9 cellular contexts compared by ENCODE assay signal in the genomic region with DNA sequence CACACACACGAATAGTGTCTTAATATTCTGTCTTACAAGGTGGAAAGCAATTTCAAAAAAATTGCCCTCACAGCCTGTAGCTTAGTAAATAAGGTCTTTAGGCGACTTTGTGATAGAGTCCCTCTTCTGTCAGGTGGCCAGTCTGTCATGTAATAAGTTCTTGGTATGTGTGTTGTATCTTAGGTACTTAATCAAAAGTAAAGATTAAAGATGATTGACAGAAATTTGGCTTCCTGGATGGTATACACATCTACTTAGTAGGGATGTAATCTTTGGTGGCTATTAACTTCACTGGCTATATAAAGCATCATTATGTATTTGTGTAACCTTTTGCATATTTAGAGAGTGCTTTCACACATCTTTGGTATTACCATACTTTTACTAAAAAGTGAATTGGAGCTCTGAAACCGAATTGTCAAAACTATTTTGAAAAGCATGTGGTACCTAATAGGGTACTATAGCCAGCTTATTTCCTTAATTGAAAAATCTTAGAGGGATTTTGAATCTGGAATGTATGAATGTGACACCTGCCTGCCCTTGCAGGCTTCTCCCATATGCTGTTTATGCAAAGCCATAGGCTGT. TPM values are rescaled to one million over a fixed set of nuclear protein-coding genes. Genes with fewer than 3 reads are reported as not detected.
DNase-seq lines count a peak whose midpoint lies in the region; ATAC-seq and TF ChIP-seq lines count a peak whose summit lies in the region.
"Had no signal": no experiment of that assay in that cellular context is flagged by ENCODE, and none has a peak within 500 bp of the region (broad histone marks: within the 10 kb centered on the region; RNA-seq: fewer than 3 reads in every experiment).

No MANE protein-coding gene starts in this region.

- peak overlapping the region; percentile 94; the same call in 1 of the 2 replicates for H3K9ac ChIP-seq in GM23248

- DNase-seq in A673 (ENCODE audit: low spot score): no peak
- DNase-seq in GM23248: no peak
- no peak for DNase-seq in activated B cell treated with CpG ODN at 0.5 μM for 24 hours
- DNase-seq in lower lobe of right lung: no peak
- no peak for DNase-seq in upper lobe of right lung
- DNase-seq in Kasumi-1 (lab: John Stamatoyannopoulos, UW): no peak
- DNase-seq in activated gamma-delta T cell (lab: John Stamatoyannopoulos, UW): no peak

- TF ChIP-seq CTCF in A673 (conservative IDR thresholded peaks at IDR 0.05; ENCODE audit: low read depth, low read length) (no peak), activated B cell treated with CpG ODN at 0.5 μM for 24 hours (IDR thresholded peaks at IDR 0.05) (no peak), lower lobe of right lung (IDR thresholded peaks at IDR 0.05) (no peak), upper lobe of right lung (IDR thresholded peaks at IDR 0.05) (no peak)

- H3K4me1 ChIP-seq in A673 (ENCODE audit: insufficient read depth, low read length, poor library complexity, severe bottlenecking): peaks cover 37% of the 10 kb centered on the region
- peaks cover 29% of the 10 kb centered on the region for H3K4me1 ChIP-seq in GM23248 (ENCODE audit: insufficient read depth)
- H3K4me1 ChIP-seq in lower lobe of right lung: peaks cover 55% of the 10 kb centered on the region
- H3K4me1 ChIP-seq in upper lobe of right lung: peaks cover 50% of the 10 kb centered on the region

- peaks cover 75% of the 10 kb centered on the region for H3K4me1 Mint-ChIP-seq in activated B cell treated with CpG ODN at 0.5 μM for 24 hours

- BruUV-seq in A673 (replicated peaks; lab: Mats Ljungman, UMichigan): no TSS peak

- POLR2A ChIA-PET in A673 (lab: Charles Lee; ENCODE audit: low non-redundant PET): no interaction called here
- POLR2A ChIA-PET in activated B cell treated with CpG ODN at 0.5 μM for 24 hours (lab: Charles Lee): interaction anchor here (0.5 kb wide), 1 partner anchor 15 kb away, joined by 3 read pairs; no protein-coding TSS in a partner anchor

- peaks cover 48% of the 10 kb centered on the region for H3K36me3 Mint-ChIP-seq in activated B cell treated with CpG ODN at 0.5 μM for 24 hours (ENCODE audit: low read depth)

- H3K9me3 ChIP-seq in A673 (ENCODE audit: low read depth, low read length, poor library complexity, severe bottlenecking): no peaks in the 10 kb centered on the region
- no peaks in the 10 kb centered on the region for H3K9me3 ChIP-seq in GM23248 (ENCODE audit: low read depth)
- no peaks in the 10 kb centered on the region for H3K9me3 ChIP-seq in lower lobe of right lung
- no peaks in the 10 kb centered on the region for H3K9me3 ChIP-seq in upper lobe of right lung
- H3K9me3 ChIP-seq: prostate gland had no signal

- 52 to 55% methylated on average over 3 of the region's 3 CpGs for WGBS in GM23248 (ENCODE audit: low coverage in 1 of 2, low lambda C conversion rate in 2 of 2, missing lambda C conversion rate in 2 of 2), 2 experiments

- peak overlapping the region; percentile 61 for H3K4me3 Mint-ChIP-seq in activated B cell treated with CpG ODN at 0.5 μM for 24 hours

- H3K27ac ChIP-seq in A673 (ENCODE audit: low read depth, low read length, poor library complexity, severe bottlenecking) (no peak overlapping the region), GM23248 (no peak overlapping the region), lower lobe of right lung (no peak overlapping the region), upper lobe of right lung (no peak overlapping the region)
- H3K27ac ChIP-seq: prostate gland had no signal

- intact Hi-C loops in A673 (cut with micrococcal nuclease; ENCODE audit: unreplicated experiment) (no loop called here), activated B cell treated with CpG ODN at 0.5 μM for 24 hours (cut with micrococcal nuclease) (loop anchor here (10.0 kb wide), 1 partner anchor 690 kb away; the partner anchor contains the start of gene TNIP1), lower lobe of right lung (cut with DNase I) (no loop called here), upper lobe of right lung (cut with DNase I) (no loop called here)

- in situ Hi-C loops in GM23248 (cut with MboI): no loop called here

- H3K27me3 Mint-ChIP-seq in activated B cell treated with CpG ODN at 0.5 μM for 24 hours: no peaks in the 10 kb centered on the region

- CTCF ChIA-PET in A673 (lab: Charles Lee) (no interaction called here), activated B cell treated with CpG ODN at 0.5 μM for 24 hours (lab: Charles Lee) (interaction anchor here (0.8 kb wide), 1 partner anchor 116 kb away, joined by 3 read pairs; no protein-coding TSS in a partner anchor)

- H4K20me1 ChIP-seq in GM23248 (ENCODE audit: insufficient read depth): peaks cover 61% of the 10 kb centered on the region

- H3K27me3 ChIP-seq in A673 (replicated peaks; ENCODE audit: insufficient read depth, low read depth, low read length, poor library complexity) (no peaks in the 10 kb centered on the region), GM23248 (replicated peaks; ENCODE audit: insufficient read depth) (no peaks in the 10 kb centered on the region), lower lobe of right lung (ENCODE audit: low read depth) (no peaks in the 10 kb centered on the region), upper lobe of right lung (no peaks in the 10 kb centered on the region)

- ATAC-seq in activated B cell treated with CpG ODN at 0.5 μM for 24 hours (ENCODE audit: low read depth) (no peak), lower lobe of right lung (no peak), upper lobe of right lung (no peak), HG03139 (IDR thresholded peaks at IDR 0.05; ENCODE audit: unreplicated experiment) (no peak)

- peak overlapping the region; percentile 97 for H3K4me2 ChIP-seq in GM23248 (ENCODE audit: unreplicated experiment)

- H3K36me3 ChIP-seq in A673 (ENCODE audit: insufficient read depth, low read length, poor library complexity, severe bottlenecking) (peaks cover 19% of the 10 kb centered on the region), GM23248 (ENCODE audit: low read depth) (peaks cover 17% of the 10 kb centered on the region; the same call in 1 of the 2 replicates), lower lobe of right lung (peaks cover 5% of the 10 kb centered on the region), upper lobe of right lung (peaks cover 15% of the 10 kb centered on the region)
- H3K36me3 ChIP-seq: prostate gland had no signal

- H3K9me2 ChIP-seq in GM23248 (ENCODE audit: insufficient read depth): no peaks in the 10 kb centered on the region

- peaks cover 83% of the 10 kb centered on the region for H3K79me2 ChIP-seq in GM23248 (ENCODE audit: insufficient read depth)

- H3K27ac Mint-ChIP-seq in activated B cell treated with CpG ODN at 0.5 μM for 24 hours: no peak overlapping the region

- peaks cover 23% of the 10 kb centered on the region; the same call in 1 of the 2 replicates for H3F3A ChIP-seq in GM23248 (ENCODE audit: insufficient read depth)

- no peak overlapping the region for H2AFZ ChIP-seq in GM23248

- H3K9me3 Mint-ChIP-seq in activated B cell treated with CpG ODN at 0.5 μM for 24 hours: no peaks in the 10 kb centered on the region

- H3K4me3 ChIP-seq in A673 (ENCODE audit: low read depth, low read length, poor library complexity, severe bottlenecking): peak overlapping the region; percentile 82
- peak overlapping the region; percentile 91 for H3K4me3 ChIP-seq in GM23248
- H3K4me3 ChIP-seq in lower lobe of right lung: peak overlapping the region; percentile 2
- no peak overlapping the region for H3K4me3 ChIP-seq in upper lobe of right lung
- H3K4me3 ChIP-seq: prostate gland had no signal

RNA-seq across cellular contexts. Expression of gene G3BP1, which starts 3.4 kb away (rescaled TPM):
- 296 and 317 TPM in 2 replicates for total RNA-seq in A673 (2021)
- 134 and 153 TPM in 2 replicates for total RNA-seq in GM23248 (2014; rRNA removed; shearing (Covaris generic))
- 189 and 190 TPM in 2 replicates for polyA plus RNA-seq in GM23248 (2016; fragmentation: Nextera tagmentation; extraction: Ambion mirVana)
- 227 and 239 TPM in 2 replicates for total RNA-seq in activated B cell treated with CpG ODN at 0.5 μM for 24 hours
- total RNA-seq in lower lobe of right lung: 148 TPM
- 158 TPM for total RNA-seq in upper lobe of right lung

RNA-seq across cellular contexts. Expression of gene ATOX1, which starts 16.7 kb away (rescaled TPM):
- total RNA-seq in A673 (2021) (65.6 and 72.2 TPM in 2 replicates), activated B cell treated with CpG ODN at 0.5 μM for 24 hours (61.2 and 66.6 TPM in 2 replicates), lower lobe of right lung (68.2 TPM), upper lobe of right lung (62.4 TPM)
- total RNA-seq in GM23248 (2014; rRNA removed; shearing (Covaris generic)): 52.2 and 126 TPM in 2 replicates
- 278 and 296 TPM in 2 replicates for polyA plus RNA-seq in GM23248 (2016; fragmentation: Nextera tagmentation; extraction: Ambion mirVana)
